1 cellular context compared by ENCODE assay signal in genomic region chr4:13313856-13314255, GRCh38.
TF ChIP-seq lines count a peak whose summit lies in the region.

No MANE protein-coding gene starts in this region.

TF ChIP-seq in HepG2, 621 proteins besides CTCF, POLR2A, EP300 and RAD21 (continued from another document):
- TF ChIP-seq MLXIP (CRISPR knock-in tag; IDR thresholded peaks at IDR 0.05; ENCODE audit: borderline replicate concordance), result no peak
